ENCODE assay signal across 36 cellular contexts in genomic region chr1:204775546-204775945, GRCh38.
DNase-seq lines count a peak whose midpoint lies in the region; ATAC-seq, FAIRE-seq and TF ChIP-seq lines count a peak whose summit lies in the region.
"Had no signal": no experiment of that assay in that cellular context is flagged by ENCODE, and none has a peak within 500 bp of the region (broad histone marks: within the 10 kb centered on the region; RNA-seq: fewer than 3 reads in every experiment).

No MANE protein-coding gene starts in this region.

- H3K9me2 ChIP-seq in GM23338 (ENCODE audit: insufficient read depth), result peaks cover 10% of the 10 kb centered on the region; the same call in 1 of the 2 replicates

- DNase-seq in GM23338 (ENCODE audit: low spot score) (peak; percentile 12), HEK293T (ENCODE audit: extremely low spot score) (no peak), K562 (ENCODE audit: extremely low read depth in 1 of 4, low spot score in 3 of 4) (no peak), endodermal cell (peak; percentile 54), inferior parietal cortex (ENCODE audit: extremely low spot score) (no peak), EL (no peak), OCI-M1 (lab: John Stamatoyannopoulos, UW) (no peak), NOMO-1 treated with dmso at 0.1 percent for 144 hours (lab: John Stamatoyannopoulos, UW; ENCODE audit: unreplicated experiment) (no peak)
- DNase-seq: 8988T; ACHN; AML-193; BE2C; C1 segment of cervical spinal cord; Caco-2; Calu3; CD4-positive, alpha-beta memory T cell; CD4-positive, alpha-beta T cell; CD4-positive, CD25-positive, alpha-beta regulatory T cell; CD8-positive, alpha-beta memory T cell; CD8-positive, alpha-beta T cell; COR-L47; DMS 273 treated with DMSO at 0.1 percent for 48 hours; DMS153; DMS53; DMS79; DMS79 treated with DMSO at 0.1 percent for 48 hours; DND-41 had no signal

- H3K27me3 Mint-ChIP-seq in GM23338 (ENCODE audit: insufficient read depth, low read depth, poor library complexity) (no peaks in the 10 kb centered on the region), endodermal cell (ENCODE audit: insufficient read depth) (peaks cover 8% of the 10 kb centered on the region)

- H3K4me2 ChIP-seq in GM23338, result no peak overlapping the region
- no peak overlapping the region for H3K4me2 ChIP-seq in K562 (ENCODE audit: insufficient read depth, low read length)
- H3K4me2 ChIP-seq: A549; BLaER1; BLaER1 treated with 17β-estradiol and CSF1 and Interleukin-3, amounts not matched to agents 10 nM and 100 nM had no signal

- H4K20me1 ChIP-seq in GM23338 (replicated peaks; ENCODE audit: insufficient read depth) (no peaks in the 10 kb centered on the region), K562 (replicated peaks; ENCODE audit: control insufficient read depth, insufficient read depth, low read length) (no peaks in the 10 kb centered on the region)
- H4K20me1 ChIP-seq: BLaER1; BLaER1 treated with 17β-estradiol and CSF1 and Interleukin-3, amounts not matched to agents 10 nM and 100 nM had no signal

- BruUV-seq in K562 (replicated peaks; lab: Mats Ljungman, UMichigan), result no TSS peak

- no peak for TF ChIP-seq RAD21 in K562 (CRISPR knock-in tag; conservative IDR thresholded peaks at IDR 0.05 in 1 of 2, IDR thresholded peaks at IDR 0.05 in 1 of 2)

- H3K9ac ChIP-seq in K562 (ENCODE audit: insufficient read depth in 1 of 2, low read depth in 2 of 2, low read length in 2 of 2) (no peak overlapping the region), endodermal cell (ENCODE audit: extremely low read depth, low read length, poor library complexity, severe bottlenecking) (no peak overlapping the region)
- H3K9ac ChIP-seq: BLaER1; BLaER1 treated with 17β-estradiol and CSF1 and Interleukin-3, amounts not matched to agents 10 nM and 100 nM had no signal

- no peak for FAIRE-seq in K562 (lab: Jason Lieb, UNC)
- FAIRE-seq: A204.1, A549, D721Med had no signal

- H3K79me2 ChIP-seq in GM23338 (replicated peaks; ENCODE audit: insufficient read depth), result no peaks in the 10 kb centered on the region
- H3K79me2 ChIP-seq in K562 (ENCODE audit: control insufficient read depth, insufficient read depth, low read length), result no peaks in the 10 kb centered on the region

- H3K9me1 ChIP-seq in K562 (ENCODE audit: control insufficient read depth, insufficient read depth, low read length), result no peaks in the 10 kb centered on the region

- in situ Hi-C loops in K562 (cut with MboI), result no loop called here

- H3K9me3 ChIP-seq in K562 (replicated peaks; ENCODE audit: control insufficient read depth, insufficient read depth, low read depth, low read length) (no peaks in the 10 kb centered on the region), endodermal cell (ENCODE audit: control insufficient read depth, low read length) (no peaks in the 10 kb centered on the region)
- H3K9me3 ChIP-seq: A549; BE2C; BLaER1; BLaER1 treated with 17β-estradiol and CSF1 and Interleukin-3, amounts not matched to agents 10 nM and 100 nM had no signal

- no peak overlapping the region for H3K27ac ChIP-seq in GM23338 (ENCODE audit: low read depth)
- no peak overlapping the region for H3K27ac ChIP-seq in K562 (ENCODE audit: extremely low read depth, low read depth, low read length)
- H3K27ac ChIP-seq in endodermal cell (ENCODE audit: low read depth, low read length), result no peak overlapping the region
- H3K27ac ChIP-seq: 22Rv1; A549; BLaER1; BLaER1 treated with 17β-estradiol and CSF1 and Interleukin-3, amounts not matched to agents 10 nM and 100 nM; C4-2B had no signal

- ATAC-seq in GM23338, result peak; percentile 41; the same call in 2 of the 3 replicates
- no peak for ATAC-seq in K562
- ATAC-seq: A549; CD8-positive, alpha-beta T cell had no signal

- no peak for TF ChIP-seq POLR2A in K562 (conservative IDR thresholded peaks at IDR 0.05)

- no peak for TF ChIP-seq CTCF in GM23338 (conservative IDR thresholded peaks at IDR 0.05; ENCODE audit: low read depth in 2 of 2)
- no peak for TF ChIP-seq CTCF in K562 (IDR thresholded peaks at IDR 0.05 in 2 of 3, conservative IDR thresholded peaks at IDR 0.05 in 1 of 3; ENCODE audit: insufficient read depth in 2 of 3, low read depth in 1 of 3, low read length in 3 of 3)
- no peak for TF ChIP-seq CTCF in endodermal cell (conservative IDR thresholded peaks at IDR 0.05)

- H3K4me3 ChIP-seq in GM23338 (no peak overlapping the region), K562 (no peak overlapping the region), endodermal cell (ENCODE audit: low read length) (no peak overlapping the region)
- H3K4me3 ChIP-seq: A549; BLaER1; BLaER1 treated with 17β-estradiol and CSF1 and Interleukin-3, amounts not matched to agents 10 nM and 100 nM had no signal

- WGBS in K562 (ENCODE audit: insufficient coverage, low coverage, missing lambda C conversion rate), result 2% methylated on average over 4 of the region's 4 CpGs
- 72 to 78% methylated on average over 4 of the region's 4 CpGs for WGBS in endodermal cell (ENCODE audit: insufficient coverage in 1 of 2, insufficient read length in 1 of 2), 2 experiments

- H3K9me3 Mint-ChIP-seq in GM23338 (no peaks in the 10 kb centered on the region), endodermal cell (peaks cover 6% of the 10 kb centered on the region)
- H3K9me3 Mint-ChIP-seq: CD4-positive, alpha-beta memory T cell; CD4-positive, alpha-beta T cell; CD4-positive, CD25-positive, alpha-beta regulatory T cell; CD8-positive, alpha-beta memory T cell; CD8-positive, alpha-beta T cell had no signal

- H3K4me1 ChIP-seq in GM23338 (ENCODE audit: insufficient read depth), result no peaks in the 10 kb centered on the region
- H3K4me1 ChIP-seq in K562 (replicated peaks in 1 of 2; ENCODE audit: control insufficient read depth in 2 of 2, insufficient read depth in 2 of 2, low read length in 2 of 2), result no peaks in the 10 kb centered on the region
- H3K4me1 ChIP-seq in endodermal cell (ENCODE audit: control insufficient read depth, insufficient read depth, low read length), result no peaks in the 10 kb centered on the region
- H3K4me1 ChIP-seq: A549; BE2C; BLaER1; BLaER1 treated with 17β-estradiol and CSF1 and Interleukin-3, amounts not matched to agents 10 nM and 100 nM had no signal

- no peak overlapping the region for H3K27ac Mint-ChIP-seq in GM23338
- no peak overlapping the region for H3K27ac Mint-ChIP-seq in endodermal cell
- H3K27ac Mint-ChIP-seq: B cell; CD14-positive monocyte; CD4-positive, alpha-beta memory T cell; CD4-positive, alpha-beta T cell; CD4-positive, CD25-positive, alpha-beta regulatory T cell; CD8-positive, alpha-beta memory T cell; CD8-positive, alpha-beta T cell had no signal

- intact Hi-C loops in K562 (cut with micrococcal nuclease), result no loop called here

- H3K27me3 ChIP-seq in GM23338 (ENCODE audit: insufficient read depth) (no peaks in the 10 kb centered on the region), K562 (ENCODE audit: control insufficient read depth in 2 of 2, insufficient read depth in 2 of 2, low read length in 2 of 2) (peaks cover 29 to 39% of the 10 kb centered on the region in 2 experiments), endodermal cell (ENCODE audit: control insufficient read depth, insufficient read depth, low read length, poor library complexity, severe bottlenecking) (no peaks in the 10 kb centered on the region)
- H3K27me3 ChIP-seq: BE2C; BLaER1; BLaER1 treated with 17β-estradiol and CSF1 and Interleukin-3, amounts not matched to agents 10 nM and 100 nM had no signal

- no peak for TF ChIP-seq EP300 in K562 (IDR thresholded peaks at IDR 0.05; ENCODE audit: low read length)

- H3F3A ChIP-seq in GM23338 (replicated peaks; ENCODE audit: low read depth), result no peaks in the 10 kb centered on the region

- H3K36me3 Mint-ChIP-seq in GM23338 (ENCODE audit: low read depth) (no peaks in the 10 kb centered on the region), endodermal cell (ENCODE audit: low read depth) (no peaks in the 10 kb centered on the region)
- H3K36me3 Mint-ChIP-seq: CD14-positive monocyte; CD4-positive, alpha-beta memory T cell; CD4-positive, CD25-positive, alpha-beta regulatory T cell; CD8-positive, alpha-beta memory T cell; CD8-positive, alpha-beta T cell had no signal

- POLR2A ChIA-PET in HEK293T (lab: Yijun Ruan, JAX) (no interaction called here), K562 (lab: Yijun Ruan, JAX) (interaction anchor here (0.7 to 1.1 kb wide), 2 partner anchors 17 to 287 kb away, joined by 3 to 4 read pairs; no protein-coding TSS in a partner anchor)

- CTCF ChIA-PET in HEK293T (lab: Yijun Ruan, JAX) (no interaction called here), K562 (lab: Yijun Ruan, JAX; ENCODE audit: low intra/inter-chr PET ratio) (interaction anchor here (0.6 kb wide), 1 partner anchor 51 kb away, joined by 3 read pairs; no protein-coding TSS in a partner anchor)

- H3K4me3 Mint-ChIP-seq in GM23338 (no peak overlapping the region), endodermal cell (no peak overlapping the region)
- H3K4me3 Mint-ChIP-seq: B cell; CD14-positive monocyte; CD4-positive, alpha-beta memory T cell; CD4-positive, alpha-beta T cell; CD4-positive, CD25-positive, alpha-beta regulatory T cell; CD8-positive, alpha-beta memory T cell; CD8-positive, alpha-beta T cell had no signal

- no peaks in the 10 kb centered on the region for H3K4me1 Mint-ChIP-seq in GM23338
- H3K4me1 Mint-ChIP-seq in endodermal cell, result no peaks in the 10 kb centered on the region
- H3K4me1 Mint-ChIP-seq: B cell; CD14-positive monocyte; CD4-positive, alpha-beta memory T cell; CD4-positive, CD25-positive, alpha-beta regulatory T cell; CD8-positive, alpha-beta memory T cell had no signal

- H2AFZ ChIP-seq in GM23338 (no peak overlapping the region), K562 (ENCODE audit: low read depth, low read length) (no peak overlapping the region)

- H3K36me3 ChIP-seq in GM23338 (ENCODE audit: insufficient read depth) (no peaks in the 10 kb centered on the region), K562 (ENCODE audit: control insufficient read depth, insufficient read depth, low read length) (no peaks in the 10 kb centered on the region), endodermal cell (ENCODE audit: control insufficient read depth, insufficient read depth, low read length) (no peaks in the 10 kb centered on the region)
- H3K36me3 ChIP-seq: BE2C; BLaER1; BLaER1 treated with 17β-estradiol and CSF1 and Interleukin-3, amounts not matched to agents 10 nM and 100 nM had no signal

TF ChIP-seq in GM23338, 12 proteins besides CTCF, POLR2A, EP300 and RAD21 (continues in another document):
- TF ChIP-seq NANOG (IDR thresholded peaks at IDR 0.05; ENCODE audit: borderline replicate concordance) (no peak), ZNF331 (CRISPR knock-in tag; IDR thresholded peaks at IDR 0.05; ENCODE audit: low read depth) (no peak), POLR2AphosphoS5 (IDR thresholded peaks at IDR 0.05; ENCODE audit: low read depth) (no peak)

TF ChIP-seq in HEK293T, 16 proteins besides CTCF, POLR2A, EP300 and RAD21 (continues in another document):
- no peak for TF ChIP-seq ELF4 (IDR thresholded peaks at IDR 0.05)

TF ChIP-seq in K562, 482 proteins besides CTCF, POLR2A, EP300 and RAD21 (continues in another document):
- TF ChIP-seq ZNF23 (CRISPR knock-in tag; IDR thresholded peaks at IDR 0.05), result no peak
- TF ChIP-seq NCOA2 (IDR thresholded peaks at IDR 0.05; ENCODE audit: partially characterized antibody in 2 of 2), result no peak
- TF ChIP-seq GTF2A2 (tag; IDR thresholded peaks at IDR 0.05), result no peak
- no peak for TF ChIP-seq ELF1 (tag; IDR thresholded peaks at IDR 0.05)
- no peak for TF ChIP-seq BRD9 (IDR thresholded peaks at IDR 0.05; ENCODE audit: low read depth, partially characterized antibody)
- no peak for TF ChIP-seq DDX20 (tag; IDR thresholded peaks at IDR 0.05; ENCODE audit: low read depth)

Comparison
In these comparisons a context has a peak if more than half of its experiments do, and no peak if none do; other contexts are left out.
1. DNase-seq: peak in GM23338 (single experiment) and endodermal cell (single experiment); none in HEK293T (single experiment), K562 (0 of 4), inferior parietal cortex (single experiment), EL (single experiment), OCI-M1 (single experiment) and NOMO-1 treated with dmso at 0.1 percent for 144 hours (single experiment).